ENCODE assay signal across 8 cellular contexts in the genomic region with DNA sequence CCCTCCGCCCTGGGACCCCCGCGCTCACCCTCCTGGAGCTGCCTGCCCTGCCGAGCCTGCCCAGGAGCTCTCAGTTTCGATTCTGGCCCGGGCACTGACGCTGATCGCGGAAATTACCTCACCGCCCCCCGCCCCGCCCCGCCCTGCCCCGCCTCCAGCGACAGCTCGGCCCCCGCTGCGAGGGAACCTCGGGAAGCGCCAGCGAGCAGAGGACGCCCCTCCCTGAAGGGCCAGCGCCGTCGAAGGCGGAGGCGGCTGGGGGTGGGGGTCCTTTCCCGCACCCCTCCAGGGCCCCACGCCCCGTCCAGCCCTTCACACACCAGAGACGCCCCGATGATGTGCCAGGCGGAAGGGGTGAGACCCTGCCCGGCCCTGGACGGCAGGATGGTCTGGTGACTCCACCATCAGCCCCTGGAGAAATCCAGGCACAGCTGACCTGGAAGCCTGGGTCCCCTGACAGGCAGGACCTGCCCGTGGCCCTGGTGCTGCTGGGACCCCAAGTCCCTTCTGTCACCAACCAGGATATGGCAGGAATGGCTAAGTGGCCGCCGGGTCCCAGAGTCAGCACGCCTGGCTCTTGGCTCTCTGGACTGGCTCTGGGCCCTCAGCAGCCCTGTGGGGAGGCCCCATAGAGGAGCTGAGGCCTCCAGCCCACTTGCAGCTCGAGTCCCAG. TPM values are rescaled to one million over a fixed set of nuclear protein-coding genes. Genes with fewer than 3 reads are reported as not detected.
DNase-seq lines count a peak whose midpoint lies in the region; ATAC-seq, FAIRE-seq and TF ChIP-seq lines count a peak whose summit lies in the region.

A gene with protein sequence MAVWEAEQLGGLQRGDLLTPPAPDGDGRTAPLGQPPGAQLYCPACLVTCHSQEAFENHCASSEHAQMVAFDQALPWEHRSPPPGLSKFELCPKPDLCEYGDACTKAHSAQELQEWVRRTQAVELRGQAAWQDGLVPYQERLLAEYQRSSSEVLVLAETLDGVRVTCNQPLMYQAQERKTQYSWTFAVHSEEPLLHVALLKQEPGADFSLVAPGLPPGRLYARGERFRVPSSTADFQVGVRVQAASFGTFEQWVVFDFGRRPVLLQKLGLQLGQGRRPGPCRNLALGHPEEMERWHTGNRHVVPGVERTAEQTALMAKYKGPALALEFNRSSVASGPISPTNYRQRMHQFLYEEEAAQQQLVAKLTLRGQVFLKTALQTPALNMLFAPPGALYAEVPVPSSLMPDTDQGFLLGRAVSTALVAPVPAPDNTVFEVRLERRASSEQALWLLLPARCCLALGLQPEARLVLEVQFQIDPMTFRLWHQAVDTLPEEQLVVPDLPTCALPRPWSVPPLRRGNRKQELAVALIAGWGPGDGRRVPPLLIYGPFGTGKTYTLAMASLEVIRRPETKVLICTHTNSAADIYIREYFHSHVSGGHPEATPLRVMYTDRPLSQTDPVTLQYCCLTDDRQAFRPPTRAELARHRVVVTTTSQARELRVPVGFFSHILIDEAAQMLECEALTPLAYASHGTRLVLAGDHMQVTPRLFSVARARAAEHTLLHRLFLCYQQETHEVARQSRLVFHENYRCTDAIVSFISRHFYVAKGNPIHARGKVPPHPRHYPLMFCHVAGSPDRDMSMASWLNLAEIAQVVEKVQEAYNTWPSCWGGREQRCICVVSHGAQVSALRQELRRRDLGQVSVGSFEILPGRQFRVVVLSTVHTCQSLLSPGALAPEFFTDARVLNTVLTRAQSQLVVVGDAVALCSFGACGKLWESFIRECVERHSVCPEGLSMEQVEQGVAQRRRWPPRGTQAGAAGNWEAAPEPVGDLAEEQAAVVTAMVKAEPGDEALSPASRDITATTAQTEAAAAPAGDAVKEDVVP (N-terminal part only) (minus strand): TSS at position 84 of the 673 bp plus-strand sequence. CDS start 1,854 bp downstream, outside the sequence.

- 17% methylated on average over 14 of the region's 40 CpGs for WGBS in A549 (ENCODE audit: missing lambda C conversion rate)

- TF ChIP-seq POLR2A in A549 (IDR thresholded peaks at IDR 0.05; ENCODE audit: low read length), result peak; percentile 36
- TF ChIP-seq POLR2A in GM18505 (IDR thresholded peaks at IDR 0.05; ENCODE audit: borderline replicate concordance, extremely low read depth, insufficient read depth, insufficient read length), result peak; percentile 46

- ATAC-seq in A549 (peak; percentile 65 to 85), GM18505 (IDR thresholded peaks at IDR 0.05; ENCODE audit: unreplicated experiment) (no peak), HG03521 (IDR thresholded peaks at IDR 0.05; ENCODE audit: unreplicated experiment) (no peak)

- peak within 1 kb of the TSS; percentile 57 to 75 (median 74) for H3K9ac ChIP-seq in skeletal muscle tissue (ENCODE audit: low read depth in 1 of 3, low read length in 3 of 3)

- peaks cover 4% of the 10 kb centered on the region for H3K27me3 Mint-ChIP-seq in brain

- no peaks in the 10 kb centered on the region for H3K9me3 Mint-ChIP-seq in brain

- peaks cover 6% of the 10 kb centered on the region for H3K4me1 Mint-ChIP-seq in brain

- peaks cover 20% of the 10 kb centered on the region; the same call in 2 of the 3 replicates for H3K4me1 ChIP-seq in A549
- peaks cover 16 to 22% (median 17%) of the 10 kb centered on the region in 3 donors for H3K4me1 ChIP-seq in skeletal muscle tissue (ENCODE audit: control insufficient read depth in 3 of 3, insufficient read depth in 3 of 3, low read length in 3 of 3)

- H3K27ac ChIP-seq in A549 (peak within 1 kb of the TSS; percentile 77 to 93), skeletal muscle tissue (ENCODE audit: low read depth, low read length) (peak within 1 kb of the TSS; percentile 30)

- H3K36me3 ChIP-seq in skeletal muscle tissue (ENCODE audit: control insufficient read depth in 3 of 3, insufficient read depth in 3 of 3, low read length in 3 of 3), result no peaks in the 10 kb centered on the region

- TF ChIP-seq CTCF in A549 (IDR thresholded peaks at IDR 0.05) (no peak), brain (conservative IDR thresholded peaks at IDR 0.05) (no peak)

- H3K4me3 ChIP-seq in A549, result peak within 1 kb of the TSS; percentile 79
- peak within 1 kb of the TSS; percentile 66 for H3K4me3 ChIP-seq in iPS-18c (ENCODE audit: insufficient read depth, low read depth, low read length)
- H3K4me3 ChIP-seq in skeletal muscle tissue (ENCODE audit: low read length in 3 of 3), result peak within 1 kb of the TSS; percentile 56 to 69 (median 64)

- H3K27ac Mint-ChIP-seq in brain, result peak within 1 kb of the TSS in 4 of 5 experiments; percentile 56 to 81 (median 68)

- FAIRE-seq in A549 (lab: Jason Lieb, UNC), result no peak

- TF ChIP-seq RAD21 in A549 (conservative IDR thresholded peaks at IDR 0.05 in 1 of 2, IDR thresholded peaks at IDR 0.05 in 1 of 2), result no peak

- peaks cover 17 to 40% (median 19%) of the 10 kb centered on the region in 3 donors for H3K27me3 ChIP-seq in skeletal muscle tissue (ENCODE audit: control insufficient read depth in 3 of 3, insufficient read depth in 3 of 3, low read length in 3 of 3)

- H3K4me2 ChIP-seq in A549, result peak within 1 kb of the TSS; percentile 83

- DNase-seq in A549 (ENCODE audit: low read depth in 1 of 2, low spot score in 1 of 2), result peak in 1 of 2 experiments; percentile 63
- DNase-seq in MV-4-11 (lab: John Stamatoyannopoulos, UW), result peak; percentile 27
- DNase-seq in T-helper 9 cell, result peak; percentile 65

- no peaks in the 10 kb centered on the region for H3K9me3 ChIP-seq in A549
- no peaks in the 10 kb centered on the region for H3K9me3 ChIP-seq in iPS-18c (ENCODE audit: control insufficient read depth, insufficient read depth, low read length)
- H3K9me3 ChIP-seq in skeletal muscle tissue (ENCODE audit: control insufficient read depth in 3 of 3, low read length in 3 of 3), result no peaks in the 10 kb centered on the region

- H3K36me3 Mint-ChIP-seq in brain, result no peaks in the 10 kb centered on the region

- CTCF ChIA-PET in A549 (lab: Yijun Ruan, JAX), result interaction anchor here (1.1 to 2.0 kb wide), 3 partner anchors 36 to 400 kb away, joined by 3 to 5 read pairs (median 3); no protein-coding TSS in a partner anchor

- peak within 1 kb of the TSS; percentile 83 to 91 (median 88) for H3K4me3 Mint-ChIP-seq in brain

- TF ChIP-seq EP300 in A549 (IDR thresholded peaks at IDR 0.05), result no peak

- POLR2A ChIA-PET in A549 (lab: Yijun Ruan, JAX), result interaction anchor here (0.6 to 1.9 kb wide), 9 partner anchors 13 to 1445 kb away, joined by 3 to 7 read pairs (median 3); partner anchors contain the start of gene GMEB2

TF ChIP-seq in A549, 52 proteins besides CTCF, POLR2A, EP300 and RAD21:
- TF ChIP-seq PHF8 (IDR thresholded peaks at IDR 0.05; ENCODE audit: borderline replicate concordance, low read depth) (peak; percentile 32; the same call in 1 of the 2 replicates), EHF (CRISPR knock-in tag; IDR thresholded peaks at IDR 0.05) (no peak), CEBPB (IDR thresholded peaks at IDR 0.05) (no peak)
- TF ChIP-seq, protein P1, sequence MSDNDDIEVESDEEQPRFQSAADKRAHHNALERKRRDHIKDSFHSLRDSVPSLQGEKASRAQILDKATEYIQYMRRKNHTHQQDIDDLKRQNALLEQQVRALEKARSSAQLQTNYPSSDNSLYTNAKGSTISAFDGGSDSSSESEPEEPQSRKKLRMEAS (IDR thresholded peaks at IDR 0.05), result 0 out of 2 replicates have a peak, but pooled peaks have one; percentile 22

RNA-seq across cellular contexts. Expression of the gene that starts here (rescaled TPM):
- polyA plus RNA-seq in A549 (2011; rRNA removed) (3.2 and 4.9 TPM in 2 replicates), A549 (2017; fragmentation: RNase III; extraction: RNeasy Plus Mini Kit Qiagen cat#74134 plus additional on column Dnase treatment) (4.5 to 5.0 TPM (median 4.8 TPM) in 3 replicates), brain (ENCODE audit: insufficient read depth, low read depth, low replicate concordance) (36.2 TPM)
- polyA plus RNA-seq in A549 (2012; cell fraction: cytosol; rRNA removed), result 3.3 and 6.0 TPM in 2 replicates
- 13.2 and 22.7 TPM in 2 replicates for polyA plus RNA-seq in A549 (2012; cell fraction: nucleus; rRNA removed)
- polyA minus RNA-seq in A549 (2011; rRNA and poly(A)+ RNA removed), result 6.9 and 8.9 TPM in 2 replicates
- total RNA-seq in skeletal muscle tissue, result 12.5 TPM

Comparison
In these comparisons a context has a peak if more than half of its experiments do, and no peak if none do; other contexts are left out.
1. ATAC-seq: peak in A549 (2 of 2); none in GM18505 (single experiment) and HG03521 (single experiment).
2. Peak in every context shown above with its lines, with median percentiles within 50 percentile points of each other: H3K4me3 ChIP-seq.